In the genomic region with DNA sequence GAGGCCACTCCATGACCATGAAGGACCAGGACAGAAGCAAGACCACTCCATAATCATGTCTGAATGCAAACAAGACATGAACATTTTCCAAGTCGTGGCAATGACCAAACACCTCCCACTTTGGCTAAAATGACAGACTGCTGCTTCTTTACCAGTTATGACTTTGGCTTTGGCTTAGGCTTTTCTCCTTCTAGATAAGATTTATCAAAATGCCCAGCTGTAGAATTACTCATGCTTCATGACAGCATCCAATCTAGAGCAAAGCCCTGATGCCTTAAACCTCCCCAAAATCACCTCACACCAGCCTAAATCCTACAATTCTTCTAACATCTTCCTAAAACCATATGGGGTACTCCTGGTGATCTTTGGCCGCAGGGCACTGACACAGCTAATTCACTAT, we compare ENCODE assay signal across 1 cellular context.
TF ChIP-seq lines count a peak whose summit lies in the region.

No MANE protein-coding gene starts in this region.

TF ChIP-seq in K562, 482 proteins besides CTCF, POLR2A, EP300 and RAD21 (continued from another document):
- TF ChIP-seq, protein P1, sequence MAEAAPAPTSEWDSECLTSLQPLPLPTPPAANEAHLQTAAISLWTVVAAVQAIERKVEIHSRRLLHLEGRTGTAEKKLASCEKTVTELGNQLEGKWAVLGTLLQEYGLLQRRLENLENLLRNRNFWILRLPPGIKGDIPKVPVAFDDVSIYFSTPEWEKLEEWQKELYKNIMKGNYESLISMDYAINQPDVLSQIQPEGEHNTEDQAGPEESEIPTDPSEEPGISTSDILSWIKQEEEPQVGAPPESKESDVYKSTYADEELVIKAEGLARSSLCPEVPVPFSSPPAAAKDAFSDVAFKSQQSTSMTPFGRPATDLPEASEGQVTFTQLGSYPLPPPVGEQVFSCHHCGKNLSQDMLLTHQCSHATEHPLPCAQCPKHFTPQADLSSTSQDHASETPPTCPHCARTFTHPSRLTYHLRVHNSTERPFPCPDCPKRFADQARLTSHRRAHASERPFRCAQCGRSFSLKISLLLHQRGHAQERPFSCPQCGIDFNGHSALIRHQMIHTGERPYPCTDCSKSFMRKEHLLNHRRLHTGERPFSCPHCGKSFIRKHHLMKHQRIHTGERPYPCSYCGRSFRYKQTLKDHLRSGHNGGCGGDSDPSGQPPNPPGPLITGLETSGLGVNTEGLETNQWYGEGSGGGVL (CRISPR knock-in tag; IDR thresholded peaks at IDR 0.05): no peak
- TF ChIP-seq, protein P2, sequence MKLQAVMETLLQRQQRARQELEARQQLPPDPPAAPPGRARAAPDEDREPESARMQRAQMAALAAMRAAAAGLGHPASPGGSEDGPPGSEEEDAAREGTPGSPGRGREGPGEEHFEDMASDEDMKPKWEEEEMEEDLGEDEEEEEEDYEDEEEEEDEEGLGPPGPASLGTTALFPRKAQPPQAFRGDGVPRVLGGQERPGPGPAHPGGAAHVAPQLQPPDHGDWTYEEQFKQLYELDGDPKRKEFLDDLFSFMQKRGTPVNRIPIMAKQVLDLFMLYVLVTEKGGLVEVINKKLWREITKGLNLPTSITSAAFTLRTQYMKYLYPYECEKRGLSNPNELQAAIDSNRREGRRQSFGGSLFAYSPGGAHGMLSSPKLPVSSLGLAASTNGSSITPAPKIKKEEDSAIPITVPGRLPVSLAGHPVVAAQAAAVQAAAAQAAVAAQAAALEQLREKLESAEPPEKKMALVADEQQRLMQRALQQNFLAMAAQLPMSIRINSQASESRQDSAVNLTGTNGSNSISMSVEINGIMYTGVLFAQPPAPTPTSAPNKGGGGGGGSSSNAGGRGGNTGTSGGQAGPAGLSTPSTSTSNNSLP (IDR thresholded peaks at IDR 0.05; ENCODE audit: borderline replicate concordance, low read depth, low read length): no peak
- TF ChIP-seq ZNF324 (CRISPR knock-in tag; IDR thresholded peaks at IDR 0.05): no peak
- TF ChIP-seq SMARCA4 (IDR thresholded peaks at IDR 0.05): peak; percentile 86
- TF ChIP-seq PTRF (tag; IDR thresholded peaks at IDR 0.05): no peak
- TF ChIP-seq LCOR (CRISPR knock-in tag; IDR thresholded peaks at IDR 0.05): peak; percentile 61; the same call in 1 of the 2 replicates
- TF ChIP-seq ZNF780A (CRISPR knock-in tag; IDR thresholded peaks at IDR 0.05): no peak
- peak; percentile 81 for TF ChIP-seq TEAD4 (IDR thresholded peaks at IDR 0.05; ENCODE audit: low read length)
- no peak for TF ChIP-seq TEAD4 (CRISPR knock-in tag; IDR thresholded peaks at IDR 0.05; ENCODE audit: borderline replicate concordance)
- peak; percentile 61 for TF ChIP-seq MEIS2 (IDR thresholded peaks at IDR 0.05; ENCODE audit: partially characterized antibody)
- no peak for TF ChIP-seq RBM15 (IDR thresholded peaks at IDR 0.05; ENCODE audit: insufficient read depth, low read length)
- TF ChIP-seq SMARCE1 (IDR thresholded peaks at IDR 0.05): peak; percentile 54; the same call in 1 of the 2 replicates
- TF ChIP-seq MYC (IDR thresholded peaks at IDR 0.05; ENCODE audit: low read depth, low read length): no peak
- no peak for TF ChIP-seq MYC (CRISPR knock-in tag; IDR thresholded peaks at IDR 0.05; ENCODE audit: borderline replicate concordance, low read depth)
- TF ChIP-seq DPF2 (IDR thresholded peaks at IDR 0.05): peak; percentile 87
- no peak for TF ChIP-seq PHF8 (IDR thresholded peaks at IDR 0.05; ENCODE audit: borderline replicate concordance, low read length)
- TF ChIP-seq STAT5A (IDR thresholded peaks at IDR 0.05; ENCODE audit: borderline replicate concordance, low read length): peak; percentile 32; the same call in 1 of the 2 replicates
- TF ChIP-seq, protein P3, sequence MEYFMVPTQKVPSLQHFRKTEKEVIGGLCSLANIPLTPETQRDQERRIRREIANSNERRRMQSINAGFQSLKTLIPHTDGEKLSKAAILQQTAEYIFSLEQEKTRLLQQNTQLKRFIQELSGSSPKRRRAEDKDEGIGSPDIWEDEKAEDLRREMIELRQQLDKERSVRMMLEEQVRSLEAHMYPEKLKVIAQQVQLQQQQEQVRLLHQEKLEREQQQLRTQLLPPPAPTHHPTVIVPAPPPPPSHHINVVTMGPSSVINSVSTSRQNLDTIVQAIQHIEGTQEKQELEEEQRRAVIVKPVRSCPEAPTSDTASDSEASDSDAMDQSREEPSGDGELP (CRISPR knock-in tag; IDR thresholded peaks at IDR 0.05; ENCODE audit: borderline replicate concordance): peak; percentile 35; the same call in 1 of the 2 replicates
- TF ChIP-seq, protein P4, sequence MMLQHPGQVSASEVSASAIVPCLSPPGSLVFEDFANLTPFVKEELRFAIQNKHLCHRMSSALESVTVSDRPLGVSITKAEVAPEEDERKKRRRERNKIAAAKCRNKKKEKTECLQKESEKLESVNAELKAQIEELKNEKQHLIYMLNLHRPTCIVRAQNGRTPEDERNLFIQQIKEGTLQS (IDR thresholded peaks at IDR 0.05): peak; percentile 76
- TF ChIP-seq, protein P4 (CRISPR knock-in tag; conservative IDR thresholded peaks at IDR 0.05): no peak
- TF ChIP-seq CBFA2T3 (IDR thresholded peaks at IDR 0.05): peak; percentile 87
- TF ChIP-seq, protein P5, sequence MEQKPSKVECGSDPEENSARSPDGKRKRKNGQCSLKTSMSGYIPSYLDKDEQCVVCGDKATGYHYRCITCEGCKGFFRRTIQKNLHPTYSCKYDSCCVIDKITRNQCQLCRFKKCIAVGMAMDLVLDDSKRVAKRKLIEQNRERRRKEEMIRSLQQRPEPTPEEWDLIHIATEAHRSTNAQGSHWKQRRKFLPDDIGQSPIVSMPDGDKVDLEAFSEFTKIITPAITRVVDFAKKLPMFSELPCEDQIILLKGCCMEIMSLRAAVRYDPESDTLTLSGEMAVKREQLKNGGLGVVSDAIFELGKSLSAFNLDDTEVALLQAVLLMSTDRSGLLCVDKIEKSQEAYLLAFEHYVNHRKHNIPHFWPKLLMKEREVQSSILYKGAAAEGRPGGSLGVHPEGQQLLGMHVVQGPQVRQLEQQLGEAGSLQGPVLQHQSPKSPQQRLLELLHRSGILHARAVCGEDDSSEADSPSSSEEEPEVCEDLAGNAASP (IDR thresholded peaks at IDR 0.05): no peak
- 0 out of 2 replicates have a peak, but pooled peaks have one; percentile 13 for TF ChIP-seq EP400 (IDR thresholded peaks at IDR 0.05)
- TF ChIP-seq FOS (IDR thresholded peaks at IDR 0.05; ENCODE audit: extremely low read depth, insufficient read length): peak; percentile 7
- no peak for TF ChIP-seq NFE2L1 (tag; IDR thresholded peaks at IDR 0.05; ENCODE audit: borderline replicate concordance, low read depth)
- TF ChIP-seq, protein P6, sequence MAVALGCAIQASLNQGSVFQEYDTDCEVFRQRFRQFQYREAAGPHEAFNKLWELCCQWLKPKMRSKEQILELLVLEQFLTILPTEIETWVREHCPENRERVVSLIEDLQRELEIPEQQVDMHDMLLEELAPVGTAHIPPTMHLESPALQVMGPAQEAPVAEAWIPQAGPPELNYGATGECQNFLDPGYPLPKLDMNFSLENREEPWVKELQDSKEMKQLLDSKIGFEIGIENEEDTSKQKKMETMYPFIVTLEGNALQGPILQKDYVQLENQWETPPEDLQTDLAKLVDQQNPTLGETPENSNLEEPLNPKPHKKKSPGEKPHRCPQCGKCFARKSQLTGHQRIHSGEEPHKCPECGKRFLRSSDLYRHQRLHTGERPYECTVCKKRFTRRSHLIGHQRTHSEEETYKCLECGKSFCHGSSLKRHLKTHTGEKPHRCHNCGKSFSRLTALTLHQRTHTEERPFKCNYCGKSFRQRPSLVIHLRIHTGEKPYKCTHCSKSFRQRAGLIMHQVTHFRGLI (CRISPR knock-in tag; IDR thresholded peaks at IDR 0.05): no peak
- TF ChIP-seq, protein P7, sequence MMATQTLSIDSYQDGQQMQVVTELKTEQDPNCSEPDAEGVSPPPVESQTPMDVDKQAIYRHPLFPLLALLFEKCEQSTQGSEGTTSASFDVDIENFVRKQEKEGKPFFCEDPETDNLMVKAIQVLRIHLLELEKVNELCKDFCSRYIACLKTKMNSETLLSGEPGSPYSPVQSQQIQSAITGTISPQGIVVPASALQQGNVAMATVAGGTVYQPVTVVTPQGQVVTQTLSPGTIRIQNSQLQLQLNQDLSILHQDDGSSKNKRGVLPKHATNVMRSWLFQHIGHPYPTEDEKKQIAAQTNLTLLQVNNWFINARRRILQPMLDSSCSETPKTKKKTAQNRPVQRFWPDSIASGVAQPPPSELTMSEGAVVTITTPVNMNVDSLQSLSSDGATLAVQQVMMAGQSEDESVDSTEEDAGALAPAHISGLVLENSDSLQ (IDR thresholded peaks at IDR 0.05): peak; percentile 44; the same call in 1 of the 2 replicates
- peak; percentile 78 to 84 for TF ChIP-seq KDM1A (IDR thresholded peaks at IDR 0.05)
- no peak for TF ChIP-seq SRF (CRISPR knock-in tag; IDR thresholded peaks at IDR 0.05)
- TF ChIP-seq CCNT2 (IDR thresholded peaks at IDR 0.05; ENCODE audit: borderline replicate concordance, extremely low read depth, insufficient read length, low read depth, low read length): peak; percentile 33
- TF ChIP-seq NCOR1 (IDR thresholded peaks at IDR 0.05): peak; percentile 57; the same call in 1 of the 2 replicates
- no peak for TF ChIP-seq ETV6 (IDR thresholded peaks at IDR 0.05; ENCODE audit: borderline replicate concordance in 1 of 2, low read depth in 2 of 2, low read length in 1 of 2)
- TF ChIP-seq ETV6 (CRISPR knock-in tag; IDR thresholded peaks at IDR 0.05; ENCODE audit: borderline replicate concordance): no peak
- TF ChIP-seq BDP1 (IDR thresholded peaks at IDR 0.05; ENCODE audit: insufficient read depth, insufficient read length): no peak
- TF ChIP-seq JUND (IDR thresholded peaks at IDR 0.05; ENCODE audit: borderline replicate concordance, low read depth, low read length): peak; percentile 85
- TF ChIP-seq JUND (tag; IDR thresholded peaks at IDR 0.05; ENCODE audit: borderline replicate concordance, low read depth, low read length): peak; percentile 79; the same call in 2 of the 3 replicates
- no peak for TF ChIP-seq NRF1 (conservative IDR thresholded peaks at IDR 0.05 in 1 of 2, IDR thresholded peaks at IDR 0.05 in 1 of 2)
- TF ChIP-seq FOSL1 (tag; conservative IDR thresholded peaks at IDR 0.05): peak; percentile 91
- TF ChIP-seq, protein P8, sequence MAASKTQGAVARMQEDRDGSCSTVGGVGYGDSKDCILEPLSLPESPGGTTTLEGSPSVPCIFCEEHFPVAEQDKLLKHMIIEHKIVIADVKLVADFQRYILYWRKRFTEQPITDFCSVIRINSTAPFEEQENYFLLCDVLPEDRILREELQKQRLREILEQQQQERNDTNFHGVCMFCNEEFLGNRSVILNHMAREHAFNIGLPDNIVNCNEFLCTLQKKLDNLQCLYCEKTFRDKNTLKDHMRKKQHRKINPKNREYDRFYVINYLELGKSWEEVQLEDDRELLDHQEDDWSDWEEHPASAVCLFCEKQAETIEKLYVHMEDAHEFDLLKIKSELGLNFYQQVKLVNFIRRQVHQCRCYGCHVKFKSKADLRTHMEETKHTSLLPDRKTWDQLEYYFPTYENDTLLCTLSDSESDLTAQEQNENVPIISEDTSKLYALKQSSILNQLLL (CRISPR knock-in tag; IDR thresholded peaks at IDR 0.05; ENCODE audit: borderline replicate concordance): no peak
- TF ChIP-seq SMARCC2 (IDR thresholded peaks at IDR 0.05; ENCODE audit: low read depth): no peak
- no peak for TF ChIP-seq NFIX (CRISPR knock-in tag; IDR thresholded peaks at IDR 0.05; ENCODE audit: low read depth)
- TF ChIP-seq STAT5B (CRISPR knock-in tag; IDR thresholded peaks at IDR 0.05): no peak
- TF ChIP-seq JUN (IDR thresholded peaks at IDR 0.05; ENCODE audit: borderline replicate concordance, low read depth, low read length): peak; percentile 54; the same call in 1 of the 2 replicates
- no peak for TF ChIP-seq JUN (CRISPR knock-in tag; IDR thresholded peaks at IDR 0.05; ENCODE audit: borderline replicate concordance)
- peak; percentile 72 for TF ChIP-seq TAL1 (IDR thresholded peaks at IDR 0.05)
- TF ChIP-seq TAF9B (IDR thresholded peaks at IDR 0.05; ENCODE audit: partially characterized antibody): peak; percentile 24
- peak; percentile 44 for TF ChIP-seq NFIC (IDR thresholded peaks at IDR 0.05)
- TF ChIP-seq TRIM24 (IDR thresholded peaks at IDR 0.05): peak in 1 of 2 experiments; percentile 37; a peak in 1 of 4 replicates
- no peak for TF ChIP-seq MEF2D (tag; conservative IDR thresholded peaks at IDR 0.05; ENCODE audit: low read depth)
- TF ChIP-seq, protein P9, sequence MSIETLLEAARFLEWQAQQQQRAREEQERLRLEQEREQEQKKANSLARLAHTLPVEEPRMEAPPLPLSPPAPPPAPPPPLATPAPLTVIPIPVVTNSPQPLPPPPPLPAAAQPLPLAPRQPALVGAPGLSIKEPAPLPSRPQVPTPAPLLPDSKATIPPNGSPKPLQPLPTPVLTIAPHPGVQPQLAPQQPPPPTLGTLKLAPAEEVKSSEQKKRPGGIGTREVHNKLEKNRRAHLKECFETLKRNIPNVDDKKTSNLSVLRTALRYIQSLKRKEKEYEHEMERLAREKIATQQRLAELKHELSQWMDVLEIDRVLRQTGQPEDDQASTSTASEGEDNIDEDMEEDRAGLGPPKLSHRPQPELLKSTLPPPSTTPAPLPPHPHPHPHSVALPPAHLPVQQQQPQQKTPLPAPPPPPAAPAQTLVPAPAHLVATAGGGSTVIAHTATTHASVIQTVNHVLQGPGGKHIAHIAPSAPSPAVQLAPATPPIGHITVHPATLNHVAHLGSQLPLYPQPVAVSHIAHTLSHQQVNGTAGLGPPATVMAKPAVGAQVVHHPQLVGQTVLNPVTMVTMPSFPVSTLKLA (conservative IDR thresholded peaks at IDR 0.05): peak in 1 of 2 experiments; percentile 24; a peak in 1 of 4 replicates
- TF ChIP-seq CBFA2T2 (conservative IDR thresholded peaks at IDR 0.05): peak; percentile 72
- TF ChIP-seq MTA2 (IDR thresholded peaks at IDR 0.05; ENCODE audit: low read depth): peak; percentile 47; the same call in 1 of the 2 replicates
